ENCODE assay signal across 1 cellular context in the genomic region with DNA sequence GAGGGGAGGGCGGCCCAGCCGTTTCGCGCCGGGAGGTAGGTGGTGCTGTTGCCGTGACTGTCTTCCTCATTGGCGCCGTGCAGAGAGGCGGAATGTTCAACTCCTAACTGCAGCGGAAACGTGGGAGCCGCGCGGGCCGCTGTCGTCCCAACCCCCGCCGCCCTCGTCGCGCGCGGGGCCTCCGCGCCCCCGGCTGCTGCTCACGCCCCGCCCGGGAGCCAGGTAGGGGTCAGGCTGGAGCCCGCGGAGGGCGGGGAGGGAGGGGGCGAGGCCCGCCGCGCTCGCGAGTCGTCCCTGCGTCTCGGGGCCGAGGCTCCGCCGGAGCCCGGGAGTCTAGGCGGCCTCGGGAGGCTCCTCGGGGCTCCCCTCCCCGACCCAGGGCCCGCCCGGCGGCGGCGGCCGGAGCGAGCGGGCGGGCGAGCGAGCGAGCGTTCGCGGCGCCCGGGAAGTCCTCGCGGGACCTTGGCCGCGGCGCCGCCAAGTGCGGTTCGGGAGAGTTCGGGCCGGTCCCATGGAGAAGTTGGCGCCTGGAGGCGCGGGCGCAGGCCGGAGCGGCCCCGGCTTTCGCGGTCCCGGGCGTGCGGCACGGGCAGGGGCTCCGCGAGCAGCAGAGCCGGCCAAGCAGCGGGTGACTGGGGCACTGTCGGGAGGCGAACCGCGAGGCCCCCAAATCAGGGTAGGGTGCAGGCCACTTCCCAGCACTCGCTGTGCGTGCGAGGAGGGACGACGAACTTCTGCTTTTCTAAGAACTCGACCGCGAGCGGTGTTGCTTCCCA.
TF ChIP-seq lines count a peak whose summit lies in the region.

A gene (plus strand): TSS at position 66 of the 776 bp plus-strand sequence. CDS start 15,186 bp downstream, outside the sequence.

TF ChIP-seq in H1, 55 proteins besides CTCF, POLR2A, EP300 and RAD21:
- TF ChIP-seq ZNF274 (IDR thresholded peaks at IDR 0.05; ENCODE audit: borderline replicate concordance, extremely low read depth, low read length) (no peak), CHD1 (IDR thresholded peaks at IDR 0.05; ENCODE audit: low read depth, low read length) (no peak), CHD2 (IDR thresholded peaks at IDR 0.05; ENCODE audit: low read length) (no peak), SRF (IDR thresholded peaks at IDR 0.05; ENCODE audit: low read depth, low read length) (no peak), NRF1 (IDR thresholded peaks at IDR 0.05; ENCODE audit: low read depth, low read length) (no peak), CREB1 (IDR thresholded peaks at IDR 0.05) (no peak), BCL11A (IDR thresholded peaks at IDR 0.05; ENCODE audit: low read depth in 2 of 2, low read length in 2 of 2) (no peak), GABPA (IDR thresholded peaks at IDR 0.05; ENCODE audit: borderline replicate concordance, insufficient read depth, low read length) (peak; percentile 33; the same call in 1 of the 2 replicates), HDAC6 (IDR thresholded peaks at IDR 0.05; ENCODE audit: low read depth, low read length) (no peak), SP4 (IDR thresholded peaks at IDR 0.05; ENCODE audit: low read length) (no peak), PHF8 (conservative IDR thresholded peaks at IDR 0.05; ENCODE audit: low read depth, low read length) (peak; percentile 48), MAFK (IDR thresholded peaks at IDR 0.05; ENCODE audit: low read depth, low read length) (no peak), KDM4A (IDR thresholded peaks at IDR 0.05; ENCODE audit: low read depth, low read length, severe bottlenecking) (peak; percentile 85), TAF7 (optimal IDR thresholded peaks at IDR 0.05; ENCODE audit: borderline replicate concordance, low read depth, low read length) (no peak), CEBPB (IDR thresholded peaks at IDR 0.05; ENCODE audit: low read depth, low read length) (no peak), YY1 (IDR thresholded peaks at IDR 0.05; ENCODE audit: low read depth, low read length) (no peak), RXRA (IDR thresholded peaks at IDR 0.05; ENCODE audit: insufficient read depth, low read depth, low read length) (no peak), EZH2 (IDR thresholded peaks at IDR 0.05; ENCODE audit: low read depth, low read length, severe bottlenecking) (peak; percentile 48), GTF2F1 (IDR thresholded peaks at IDR 0.05; ENCODE audit: borderline replicate concordance, low read depth, low read length) (no peak), EGR1 (IDR thresholded peaks at IDR 0.05; ENCODE audit: borderline replicate concordance, low read depth, low read length) (no peak), CBX8 (IDR thresholded peaks at IDR 0.05; ENCODE audit: borderline replicate concordance, low read depth, low read length) (no peak), TEAD4 (IDR thresholded peaks at IDR 0.05; ENCODE audit: low read depth, low read length) (0 out of 2 replicates have a peak, but pooled peaks have one; percentile 28), POU5F1 (IDR thresholded peaks at IDR 0.05; ENCODE audit: low read depth, low read length) (no peak), KDM1A (IDR thresholded peaks at IDR 0.05; ENCODE audit: borderline replicate concordance, low read length) (no peak), NANOG (IDR thresholded peaks at IDR 0.05; ENCODE audit: insufficient read depth, low read depth, low read length, poor library complexity, severe bottlenecking) (no peak), SAP30 (IDR thresholded peaks at IDR 0.05; ENCODE audit: insufficient read depth, insufficient replicate concordance, low read length) (no peak), BACH1 (IDR thresholded peaks at IDR 0.05; ENCODE audit: low read length) (peak; percentile 65), SP2 (IDR thresholded peaks at IDR 0.05; ENCODE audit: low read length) (no peak), RNF2 (IDR thresholded peaks at IDR 0.05; ENCODE audit: borderline replicate concordance, low read depth, low read length, missing control alignments, poor library complexity, severe bottlenecking) (no peak), SUZ12 (IDR thresholded peaks at IDR 0.05; ENCODE audit: low read length) (peak; percentile 75; the same call in 1 of the 2 replicates), BRCA1 (IDR thresholded peaks at IDR 0.05; ENCODE audit: low read depth, low read length) (0 out of 2 replicates have a peak, but pooled peaks have one; percentile 4), SP1 (IDR thresholded peaks at IDR 0.05; ENCODE audit: low read depth, low read length) (no peak), HDAC2 (IDR thresholded peaks at IDR 0.05; ENCODE audit: borderline replicate concordance in 1 of 2, low read depth in 2 of 2, low read length in 2 of 2) (peak in 1 of 2 experiments; percentile 65; a peak in 1 of 4 replicates), TCF12 (IDR thresholded peaks at IDR 0.05; ENCODE audit: low read depth, low read length) (no peak), SIN3A (conservative IDR thresholded peaks at IDR 0.05 in 1 of 2, IDR thresholded peaks at IDR 0.05 in 1 of 2; ENCODE audit: low read depth in 1 of 2, low read length in 2 of 2) (no peak), POLR2AphosphoS5 (IDR thresholded peaks at IDR 0.05; ENCODE audit: low read depth, low read length) (peak; percentile 32; the same call in 1 of the 2 replicates), JUN (IDR thresholded peaks at IDR 0.05; ENCODE audit: low read depth, low read length) (no peak), KDM5A (IDR thresholded peaks at IDR 0.05; ENCODE audit: low read length) (no peak), ASH2L (IDR thresholded peaks at IDR 0.05; ENCODE audit: low read length) (peak; percentile 95), FOSL1 (IDR thresholded peaks at IDR 0.05; ENCODE audit: insufficient read depth, low read depth, low read length) (no peak), CTBP2 (IDR thresholded peaks at IDR 0.05; ENCODE audit: borderline replicate concordance, insufficient read depth, insufficient read length, low read length) (no peak), RBBP5 (IDR thresholded peaks at IDR 0.05; ENCODE audit: borderline replicate concordance, low read depth, low read length) (peak; percentile 58), SIRT6 (IDR thresholded peaks at IDR 0.05; ENCODE audit: low read length) (no peak), TAF1 (IDR thresholded peaks at IDR 0.05; ENCODE audit: low read depth, low read length) (peak; percentile 63), CBX5 (IDR thresholded peaks at IDR 0.05; ENCODE audit: low read depth, low read length) (no peak), RFX5 (IDR thresholded peaks at IDR 0.05; ENCODE audit: borderline replicate concordance, low read depth, low read length) (no peak), JUND (IDR thresholded peaks at IDR 0.05; ENCODE audit: low read length) (no peak), TBP (IDR thresholded peaks at IDR 0.05; ENCODE audit: low read depth, low read length) (no peak), SIX5 (IDR thresholded peaks at IDR 0.05; ENCODE audit: low read depth, low read length) (no peak)
- TF ChIP-seq, protein P1, sequence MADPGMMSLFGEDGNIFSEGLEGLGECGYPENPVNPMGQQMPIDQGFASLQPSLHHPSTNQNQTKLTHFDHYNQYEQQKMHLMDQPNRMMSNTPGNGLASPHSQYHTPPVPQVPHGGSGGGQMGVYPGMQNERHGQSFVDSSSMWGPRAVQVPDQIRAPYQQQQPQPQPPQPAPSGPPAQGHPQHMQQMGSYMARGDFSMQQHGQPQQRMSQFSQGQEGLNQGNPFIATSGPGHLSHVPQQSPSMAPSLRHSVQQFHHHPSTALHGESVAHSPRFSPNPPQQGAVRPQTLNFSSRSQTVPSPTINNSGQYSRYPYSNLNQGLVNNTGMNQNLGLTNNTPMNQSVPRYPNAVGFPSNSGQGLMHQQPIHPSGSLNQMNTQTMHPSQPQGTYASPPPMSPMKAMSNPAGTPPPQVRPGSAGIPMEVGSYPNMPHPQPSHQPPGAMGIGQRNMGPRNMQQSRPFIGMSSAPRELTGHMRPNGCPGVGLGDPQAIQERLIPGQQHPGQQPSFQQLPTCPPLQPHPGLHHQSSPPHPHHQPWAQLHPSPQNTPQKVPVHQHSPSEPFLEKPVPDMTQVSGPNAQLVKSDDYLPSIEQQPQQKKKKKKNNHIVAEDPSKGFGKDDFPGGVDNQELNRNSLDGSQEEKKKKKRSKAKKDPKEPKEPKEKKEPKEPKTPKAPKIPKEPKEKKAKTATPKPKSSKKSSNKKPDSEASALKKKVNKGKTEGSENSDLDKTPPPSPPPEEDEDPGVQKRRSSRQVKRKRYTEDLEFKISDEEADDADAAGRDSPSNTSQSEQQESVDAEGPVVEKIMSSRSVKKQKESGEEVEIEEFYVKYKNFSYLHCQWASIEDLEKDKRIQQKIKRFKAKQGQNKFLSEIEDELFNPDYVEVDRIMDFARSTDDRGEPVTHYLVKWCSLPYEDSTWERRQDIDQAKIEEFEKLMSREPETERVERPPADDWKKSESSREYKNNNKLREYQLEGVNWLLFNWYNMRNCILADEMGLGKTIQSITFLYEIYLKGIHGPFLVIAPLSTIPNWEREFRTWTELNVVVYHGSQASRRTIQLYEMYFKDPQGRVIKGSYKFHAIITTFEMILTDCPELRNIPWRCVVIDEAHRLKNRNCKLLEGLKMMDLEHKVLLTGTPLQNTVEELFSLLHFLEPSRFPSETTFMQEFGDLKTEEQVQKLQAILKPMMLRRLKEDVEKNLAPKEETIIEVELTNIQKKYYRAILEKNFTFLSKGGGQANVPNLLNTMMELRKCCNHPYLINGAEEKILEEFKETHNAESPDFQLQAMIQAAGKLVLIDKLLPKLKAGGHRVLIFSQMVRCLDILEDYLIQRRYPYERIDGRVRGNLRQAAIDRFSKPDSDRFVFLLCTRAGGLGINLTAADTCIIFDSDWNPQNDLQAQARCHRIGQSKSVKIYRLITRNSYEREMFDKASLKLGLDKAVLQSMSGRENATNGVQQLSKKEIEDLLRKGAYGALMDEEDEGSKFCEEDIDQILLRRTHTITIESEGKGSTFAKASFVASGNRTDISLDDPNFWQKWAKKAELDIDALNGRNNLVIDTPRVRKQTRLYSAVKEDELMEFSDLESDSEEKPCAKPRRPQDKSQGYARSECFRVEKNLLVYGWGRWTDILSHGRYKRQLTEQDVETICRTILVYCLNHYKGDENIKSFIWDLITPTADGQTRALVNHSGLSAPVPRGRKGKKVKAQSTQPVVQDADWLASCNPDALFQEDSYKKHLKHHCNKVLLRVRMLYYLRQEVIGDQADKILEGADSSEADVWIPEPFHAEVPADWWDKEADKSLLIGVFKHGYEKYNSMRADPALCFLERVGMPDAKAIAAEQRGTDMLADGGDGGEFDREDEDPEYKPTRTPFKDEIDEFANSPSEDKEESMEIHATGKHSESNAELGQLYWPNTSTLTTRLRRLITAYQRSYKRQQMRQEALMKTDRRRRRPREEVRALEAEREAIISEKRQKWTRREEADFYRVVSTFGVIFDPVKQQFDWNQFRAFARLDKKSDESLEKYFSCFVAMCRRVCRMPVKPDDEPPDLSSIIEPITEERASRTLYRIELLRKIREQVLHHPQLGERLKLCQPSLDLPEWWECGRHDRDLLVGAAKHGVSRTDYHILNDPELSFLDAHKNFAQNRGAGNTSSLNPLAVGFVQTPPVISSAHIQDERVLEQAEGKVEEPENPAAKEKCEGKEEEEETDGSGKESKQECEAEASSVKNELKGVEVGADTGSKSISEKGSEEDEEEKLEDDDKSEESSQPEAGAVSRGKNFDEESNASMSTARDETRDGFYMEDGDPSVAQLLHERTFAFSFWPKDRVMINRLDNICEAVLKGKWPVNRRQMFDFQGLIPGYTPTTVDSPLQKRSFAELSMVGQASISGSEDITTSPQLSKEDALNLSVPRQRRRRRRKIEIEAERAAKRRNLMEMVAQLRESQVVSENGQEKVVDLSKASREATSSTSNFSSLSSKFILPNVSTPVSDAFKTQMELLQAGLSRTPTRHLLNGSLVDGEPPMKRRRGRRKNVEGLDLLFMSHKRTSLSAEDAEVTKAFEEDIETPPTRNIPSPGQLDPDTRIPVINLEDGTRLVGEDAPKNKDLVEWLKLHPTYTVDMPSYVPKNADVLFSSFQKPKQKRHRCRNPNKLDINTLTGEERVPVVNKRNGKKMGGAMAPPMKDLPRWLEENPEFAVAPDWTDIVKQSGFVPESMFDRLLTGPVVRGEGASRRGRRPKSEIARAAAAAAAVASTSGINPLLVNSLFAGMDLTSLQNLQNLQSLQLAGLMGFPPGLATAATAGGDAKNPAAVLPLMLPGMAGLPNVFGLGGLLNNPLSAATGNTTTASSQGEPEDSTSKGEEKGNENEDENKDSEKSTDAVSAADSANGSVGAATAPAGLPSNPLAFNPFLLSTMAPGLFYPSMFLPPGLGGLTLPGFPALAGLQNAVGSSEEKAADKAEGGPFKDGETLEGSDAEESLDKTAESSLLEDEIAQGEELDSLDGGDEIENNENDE (IDR thresholded peaks at IDR 0.05; ENCODE audit: insufficient replicate concordance, low read length), result no peak
- TF ChIP-seq, protein P2, sequence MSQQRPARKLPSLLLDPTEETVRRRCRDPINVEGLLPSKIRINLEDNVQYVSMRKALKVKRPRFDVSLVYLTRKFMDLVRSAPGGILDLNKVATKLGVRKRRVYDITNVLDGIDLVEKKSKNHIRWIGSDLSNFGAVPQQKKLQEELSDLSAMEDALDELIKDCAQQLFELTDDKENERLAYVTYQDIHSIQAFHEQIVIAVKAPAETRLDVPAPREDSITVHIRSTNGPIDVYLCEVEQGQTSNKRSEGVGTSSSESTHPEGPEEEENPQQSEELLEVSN (IDR thresholded peaks at IDR 0.05), result peak; percentile 18; the same call in 1 of the 2 replicates
- TF ChIP-seq, protein P3, sequence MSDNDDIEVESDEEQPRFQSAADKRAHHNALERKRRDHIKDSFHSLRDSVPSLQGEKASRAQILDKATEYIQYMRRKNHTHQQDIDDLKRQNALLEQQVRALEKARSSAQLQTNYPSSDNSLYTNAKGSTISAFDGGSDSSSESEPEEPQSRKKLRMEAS (IDR thresholded peaks at IDR 0.05), result peak; percentile 51; the same call in 1 of the 2 replicates
- TF ChIP-seq, protein P4, sequence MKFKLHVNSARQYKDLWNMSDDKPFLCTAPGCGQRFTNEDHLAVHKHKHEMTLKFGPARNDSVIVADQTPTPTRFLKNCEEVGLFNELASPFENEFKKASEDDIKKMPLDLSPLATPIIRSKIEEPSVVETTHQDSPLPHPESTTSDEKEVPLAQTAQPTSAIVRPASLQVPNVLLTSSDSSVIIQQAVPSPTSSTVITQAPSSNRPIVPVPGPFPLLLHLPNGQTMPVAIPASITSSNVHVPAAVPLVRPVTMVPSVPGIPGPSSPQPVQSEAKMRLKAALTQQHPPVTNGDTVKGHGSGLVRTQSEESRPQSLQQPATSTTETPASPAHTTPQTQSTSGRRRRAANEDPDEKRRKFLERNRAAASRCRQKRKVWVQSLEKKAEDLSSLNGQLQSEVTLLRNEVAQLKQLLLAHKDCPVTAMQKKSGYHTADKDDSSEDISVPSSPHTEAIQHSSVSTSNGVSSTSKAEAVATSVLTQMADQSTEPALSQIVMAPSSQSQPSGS (IDR thresholded peaks at IDR 0.05; ENCODE audit: low read length), result no peak
- TF ChIP-seq, protein P5, sequence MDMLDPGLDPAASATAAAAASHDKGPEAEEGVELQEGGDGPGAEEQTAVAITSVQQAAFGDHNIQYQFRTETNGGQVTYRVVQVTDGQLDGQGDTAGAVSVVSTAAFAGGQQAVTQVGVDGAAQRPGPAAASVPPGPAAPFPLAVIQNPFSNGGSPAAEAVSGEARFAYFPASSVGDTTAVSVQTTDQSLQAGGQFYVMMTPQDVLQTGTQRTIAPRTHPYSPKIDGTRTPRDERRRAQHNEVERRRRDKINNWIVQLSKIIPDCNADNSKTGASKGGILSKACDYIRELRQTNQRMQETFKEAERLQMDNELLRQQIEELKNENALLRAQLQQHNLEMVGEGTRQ (IDR thresholded peaks at IDR 0.05; ENCODE audit: low read length), result no peak
- TF ChIP-seq, protein P6, sequence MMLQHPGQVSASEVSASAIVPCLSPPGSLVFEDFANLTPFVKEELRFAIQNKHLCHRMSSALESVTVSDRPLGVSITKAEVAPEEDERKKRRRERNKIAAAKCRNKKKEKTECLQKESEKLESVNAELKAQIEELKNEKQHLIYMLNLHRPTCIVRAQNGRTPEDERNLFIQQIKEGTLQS (IDR thresholded peaks at IDR 0.05; ENCODE audit: insufficient read depth, low read depth, low read length), result no peak
